ENCODE assay signal across 9 cellular contexts in the genomic region with DNA sequence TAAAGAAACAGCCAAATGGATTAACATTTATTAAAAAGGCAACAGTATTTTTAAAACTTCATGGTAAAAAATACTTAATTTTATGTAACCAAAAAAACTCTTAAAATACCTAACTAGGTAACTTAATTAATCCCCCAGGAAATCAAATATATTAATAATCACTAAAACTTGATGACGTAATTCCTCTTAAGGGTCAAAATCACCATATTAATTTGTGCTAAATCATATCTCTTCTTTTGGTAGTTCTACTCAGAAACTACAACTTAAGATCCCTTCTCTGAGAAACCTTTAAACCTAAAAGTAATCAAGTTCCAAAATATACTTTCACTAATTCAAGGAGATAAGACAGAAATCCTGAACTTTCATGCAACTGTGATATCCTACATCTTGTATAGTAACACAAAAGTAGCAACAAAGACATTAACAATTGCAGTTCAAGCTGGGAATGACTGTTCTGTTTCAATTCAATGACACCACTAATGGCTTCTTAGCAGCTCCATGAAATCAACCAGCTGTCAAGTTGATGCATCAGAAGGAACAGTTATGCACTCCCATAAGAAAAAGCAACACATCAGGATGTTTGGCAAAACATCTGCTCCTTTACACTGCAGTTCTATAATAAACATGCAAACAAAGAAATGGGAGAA. TPM values are rescaled to one million over a fixed set of nuclear protein-coding genes. Genes with fewer than 3 reads are reported as not detected.
DNase-seq lines count a peak whose midpoint lies in the region; ATAC-seq and TF ChIP-seq lines count a peak whose summit lies in the region.
"Had no signal": no experiment of that assay in that cellular context is flagged by ENCODE, and none has a peak within 500 bp of the region (broad histone marks: within the 10 kb centered on the region; RNA-seq: fewer than 3 reads in every experiment).

No MANE protein-coding gene starts in this region.

- ATAC-seq in GM21576 (IDR thresholded peaks at IDR 0.05; ENCODE audit: unreplicated experiment) (no peak), HG02970 (IDR thresholded peaks at IDR 0.05; ENCODE audit: low FRiP score, unreplicated experiment) (no peak), HG03159 (IDR thresholded peaks at IDR 0.05; ENCODE audit: unreplicated experiment) (no peak)
- ATAC-seq: esophagus mucosa had no signal

- peak; percentile 49 for DNase-seq in DMS153 (lab: John Stamatoyannopoulos, UW)
- peak; percentile 8 for DNase-seq in NCI-H146 treated with DMSO at 0.1 percent for 48 hours (lab: John Stamatoyannopoulos, UW; ENCODE audit: unreplicated experiment)
- DNase-seq in midbrain (lab: John Stamatoyannopoulos, UW): peak; percentile 30
- DNase-seq in OCI-M2 (lab: John Stamatoyannopoulos, UW; ENCODE audit: unreplicated experiment): no peak

- peak overlapping the region; percentile 74 to 100 (median 96) for H3K27ac Mint-ChIP-seq in brain

- H3K4me1 Mint-ChIP-seq in brain: peaks cover 71% of the 10 kb centered on the region

- no peaks in the 10 kb centered on the region for H3K9me3 Mint-ChIP-seq in brain

- H3K27me3 Mint-ChIP-seq in brain: peaks cover 19% of the 10 kb centered on the region

- no peak for TF ChIP-seq CTCF in brain (conservative IDR thresholded peaks at IDR 0.05)

- peak overlapping the region; percentile 85 to 97 (median 90) for H3K4me3 Mint-ChIP-seq in brain

- H3K36me3 Mint-ChIP-seq in brain: no peaks in the 10 kb centered on the region

RNA-seq across cellular contexts. Expression of gene BAZ2B, which starts 4.0 kb away (rescaled TPM):
- 14.7 TPM for polyA plus RNA-seq in brain (ENCODE audit: insufficient read depth, low read depth, low replicate concordance)
